ENCODE assay signal across 19 cellular contexts in the genomic region with DNA sequence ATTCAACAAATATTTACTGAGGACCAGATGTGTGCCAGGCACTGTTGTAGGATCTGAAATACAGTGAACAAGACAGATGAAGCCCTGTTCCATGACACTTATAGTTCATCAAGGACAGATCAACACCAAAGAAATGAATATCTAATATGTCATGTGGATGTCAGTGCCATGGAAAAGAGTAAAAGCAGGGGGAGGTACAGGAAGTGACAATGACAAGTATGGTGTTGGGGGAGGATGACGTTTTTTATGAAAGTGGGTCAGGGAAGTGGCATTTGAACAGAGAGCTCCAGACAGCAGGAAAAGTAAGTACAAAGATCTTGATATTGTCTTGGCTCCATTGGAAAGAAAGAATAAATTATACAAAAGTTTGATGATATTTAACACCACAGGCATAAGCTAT. TPM values are rescaled to one million over a fixed set of nuclear protein-coding genes. Genes with fewer than 3 reads are reported as not detected.
DNase-seq lines count a peak whose midpoint lies in the region; ATAC-seq and TF ChIP-seq lines count a peak whose summit lies in the region.
"Had no signal": no experiment of that assay in that cellular context is flagged by ENCODE, and none has a peak within 500 bp of the region (broad histone marks: within the 10 kb centered on the region; RNA-seq: fewer than 3 reads in every experiment).

No MANE protein-coding gene starts in this region.

- H3K36me3 ChIP-seq in CD8-positive, alpha-beta memory T cell (ENCODE audit: insufficient read depth, low read length) = no peaks in the 10 kb centered on the region
- H3K36me3 ChIP-seq in OCI-LY3 (replicated peaks; ENCODE audit: low read depth, low read length) = no peaks in the 10 kb centered on the region
- H3K36me3 ChIP-seq in gastrocnemius medialis = no peaks in the 10 kb centered on the region
- H3K36me3 ChIP-seq: BE2C, brain microvascular endothelial cell, prostate gland, suprapubic skin, WERI-Rb-1 had no signal

- H3K27ac Mint-ChIP-seq in activated CD4-positive, alpha-beta T cell treated with anti-CD3 and anti-CD28 coated beads, Interleukin-2, amount 10 ng/mL, durations not matched to agents 7 days and 5 days = peak overlapping the region; percentile 1
- H3K27ac Mint-ChIP-seq in CD8-positive, alpha-beta memory T cell = peak overlapping the region in 6 of 8 donors; percentile 3 to 73 (median 32)
- no peak overlapping the region for H3K27ac Mint-ChIP-seq in effector memory CD8-positive, alpha-beta T cell

- H3K27me3 ChIP-seq in CD8-positive, alpha-beta memory T cell (ENCODE audit: insufficient read depth, low read length, poor library complexity, severe bottlenecking) = no peaks in the 10 kb centered on the region
- H3K27me3 ChIP-seq in OCI-LY3 (ENCODE audit: low read depth, low read length) (no peaks in the 10 kb centered on the region), gastrocnemius medialis (no peaks in the 10 kb centered on the region)

- H3K4me3 ChIP-seq in CD8-positive, alpha-beta memory T cell (ENCODE audit: low read length) = no peak overlapping the region
- H3K4me3 ChIP-seq in OCI-LY3 (ENCODE audit: low read length) = no peak overlapping the region
- H3K4me3 ChIP-seq in gastrocnemius medialis = no peak overlapping the region
- H3K4me3 ChIP-seq: prostate gland, SK-N-MC, suprapubic skin had no signal

- peaks cover 29% of the 10 kb centered on the region for H3K4me1 Mint-ChIP-seq in activated CD4-positive, alpha-beta T cell treated with anti-CD3 and anti-CD28 coated beads, Interleukin-2, amount 10 ng/mL, durations not matched to agents 7 days and 5 days
- H3K4me1 Mint-ChIP-seq in CD8-positive, alpha-beta memory T cell = peaks cover 12 to 16% (median 14%) of the 10 kb centered on the region in 3 donors
- peaks cover 3 to 5% of the 10 kb centered on the region in 2 donors for H3K4me1 Mint-ChIP-seq in effector memory CD8-positive, alpha-beta T cell (ENCODE audit: low read depth in 2 of 2)

- ATAC-seq in effector memory CD8-positive, alpha-beta T cell (replicated peaks) = peak; percentile 85
- ATAC-seq in left ventricle myocardium superior (no peak), gastrocnemius medialis (no peak)

- H3K4me1 ChIP-seq in CD8-positive, alpha-beta memory T cell (ENCODE audit: insufficient read depth, low read length) = peaks cover 6% of the 10 kb centered on the region
- peaks cover 38% of the 10 kb centered on the region for H3K4me1 ChIP-seq in OCI-LY3 (ENCODE audit: low read length)
- peaks cover 0 to 3% of the 10 kb centered on the region in 2 donors for H3K4me1 ChIP-seq in gastrocnemius medialis
- H3K4me1 ChIP-seq: BE2C, prostate gland had no signal

- no peak overlapping the region for H3K27ac ChIP-seq in CD8-positive, alpha-beta memory T cell (ENCODE audit: low read depth, low read length)
- no peak overlapping the region for H3K27ac ChIP-seq in OCI-LY3 (ENCODE audit: low read length)
- H3K27ac ChIP-seq in gastrocnemius medialis = no peak overlapping the region
- H3K27ac ChIP-seq: brain microvascular endothelial cell, prostate gland, SK-N-MC, suprapubic skin, WERI-Rb-1 had no signal

- no peak overlapping the region for H2AFZ ChIP-seq in OCI-LY3 (ENCODE audit: low read depth, low read length)

- H3K4me3 Mint-ChIP-seq in activated CD4-positive, alpha-beta T cell treated with anti-CD3 and anti-CD28 coated beads, Interleukin-2, amount 10 ng/mL, durations not matched to agents 7 days and 5 days = no peak overlapping the region
- peak overlapping the region in 1 of 7 donors; percentile 4 for H3K4me3 Mint-ChIP-seq in CD8-positive, alpha-beta memory T cell
- no peak overlapping the region for H3K4me3 Mint-ChIP-seq in effector memory CD8-positive, alpha-beta T cell

- no peaks in the 10 kb centered on the region for H3K9me3 Mint-ChIP-seq in activated CD4-positive, alpha-beta T cell treated with anti-CD3 and anti-CD28 coated beads, Interleukin-2, amount 10 ng/mL, durations not matched to agents 7 days and 5 days
- no peaks in the 10 kb centered on the region for H3K9me3 Mint-ChIP-seq in CD8-positive, alpha-beta memory T cell
- H3K9me3 Mint-ChIP-seq in effector memory CD8-positive, alpha-beta T cell = no peaks in the 10 kb centered on the region

- intact Hi-C loops in left ventricle myocardium superior (cut with micrococcal nuclease) (loop anchor here (10.0 kb wide), 1 partner anchor 743 kb away; no protein-coding TSS in a partner anchor), gastrocnemius medialis (cut with DNase I; ENCODE audit: low total_unique reads) (loop anchor here (2.0 to 5.0 kb wide), 3 partner anchors 296 to 631 kb away; no protein-coding TSS in a partner anchor)

- no peaks in the 10 kb centered on the region for H4K20me1 ChIP-seq in OCI-LY3 (ENCODE audit: insufficient read depth, low read length)

- TF ChIP-seq CTCF in OCI-LY3 (IDR thresholded peaks at IDR 0.05; ENCODE audit: low read depth, low read length) (no peak), gastrocnemius medialis (IDR thresholded peaks at IDR 0.05 in 4 of 5, conservative IDR thresholded peaks at IDR 0.05 in 1 of 5) (no peak)

- DNase-seq in activated CD4-positive, alpha-beta T cell treated with anti-CD3 and anti-CD28 coated beads, Interleukin-2, amount 10 ng/mL, durations not matched to agents 7 days and 5 days = no peak
- no peak for DNase-seq in activated CD4-positive, alpha-beta T cell treated with anti-CD3 and anti-CD28 coated beads for 4 hours
- no peak for DNase-seq in CD8-positive, alpha-beta memory T cell
- no peak for DNase-seq in effector memory CD8-positive, alpha-beta T cell
- DNase-seq in NCI-H446 (lab: John Stamatoyannopoulos, UW) = no peak
- DNase-seq in left ventricle myocardium superior = no peak
- no peak for DNase-seq in gastrocnemius medialis
- DNase-seq: activated CD8-positive, alpha-beta memory T cell treated with anti-CD3 and anti-CD28 coated beads for 24 hours; BE2C; brain microvascular endothelial cell; DMS79 treated with DMSO at 0.1 percent for 48 hours; effector CD4-positive, alpha-beta T cell; KG1; NCI-H2171; WERI-Rb-1 had no signal

- TF ChIP-seq POLR2A in gastrocnemius medialis (IDR thresholded peaks at IDR 0.05) = no peak

- POLR2A ChIA-PET in activated CD4-positive, alpha-beta T cell treated with anti-CD3 and anti-CD28 coated beads, Interleukin-2, amount 10 ng/mL, durations not matched to agents 7 days and 5 days (lab: Charles Lee) = no interaction called here
- POLR2A ChIA-PET in CD8-positive, alpha-beta memory T cell (lab: Charles Lee) = interaction anchor here (0.6 to 1.2 kb wide), 2 partner anchors 76 to 297 kb away, joined by 3 read pairs; no protein-coding TSS in a partner anchor

- H3K79me2 ChIP-seq in OCI-LY3 (ENCODE audit: low read length) = no peaks in the 10 kb centered on the region

- H3K27me3 Mint-ChIP-seq in activated CD4-positive, alpha-beta T cell treated with anti-CD3 and anti-CD28 coated beads, Interleukin-2, amount 10 ng/mL, durations not matched to agents 7 days and 5 days = peaks cover 21% of the 10 kb centered on the region
- peaks cover 0 to 2% of the 10 kb centered on the region in 2 donors for H3K27me3 Mint-ChIP-seq in CD8-positive, alpha-beta memory T cell
- peaks cover 0 to 7% of the 10 kb centered on the region in 2 donors for H3K27me3 Mint-ChIP-seq in effector memory CD8-positive, alpha-beta T cell

- in situ Hi-C loops in gastrocnemius medialis (cut with MboI; ENCODE audit: low sequenced_read_pairs in 4 of 4) = loop anchor here (5.0 to 25.0 kb wide), 8 partner anchors 153 to 1006 kb away; no protein-coding TSS in a partner anchor

- H3K4me2 ChIP-seq in OCI-LY3 (ENCODE audit: low read length) = peak overlapping the region; percentile 53; the same call in 1 of the 2 replicates

- no peaks in the 10 kb centered on the region for H3K36me3 Mint-ChIP-seq in activated CD4-positive, alpha-beta T cell treated with anti-CD3 and anti-CD28 coated beads, Interleukin-2, amount 10 ng/mL, durations not matched to agents 7 days and 5 days (ENCODE audit: low read depth)
- no peaks in the 10 kb centered on the region for H3K36me3 Mint-ChIP-seq in CD8-positive, alpha-beta memory T cell
- no peaks in the 10 kb centered on the region for H3K36me3 Mint-ChIP-seq in effector memory CD8-positive, alpha-beta T cell (ENCODE audit: insufficient read depth)

- CTCF ChIA-PET in activated CD4-positive, alpha-beta T cell treated with anti-CD3 and anti-CD28 coated beads, Interleukin-2, amount 10 ng/mL, durations not matched to agents 7 days and 5 days (lab: Charles Lee) = interaction anchor here (0.9 to 3.1 kb wide), 2 partner anchors 498 to 580 kb away, joined by 3 to 11 read pairs; no protein-coding TSS in a partner anchor
- CTCF ChIA-PET in CD8-positive, alpha-beta memory T cell (lab: Charles Lee) = interaction anchor here (1.3 to 4.4 kb wide), 6 partner anchors 18 to 501 kb away, joined by 3 to 40 read pairs (median 6); no protein-coding TSS in a partner anchor

- H3K9me3 ChIP-seq in CD8-positive, alpha-beta memory T cell (ENCODE audit: low read length) = no peaks in the 10 kb centered on the region
- no peaks in the 10 kb centered on the region for H3K9me3 ChIP-seq in OCI-LY3 (ENCODE audit: insufficient read depth, low read length)
- H3K9me3 ChIP-seq in gastrocnemius medialis = no peaks in the 10 kb centered on the region
- H3K9me3 ChIP-seq: BE2C, prostate gland, suprapubic skin had no signal

- no peak overlapping the region for H3K9ac ChIP-seq in OCI-LY3 (ENCODE audit: low read length)

RNA-seq across cellular contexts. Expression of gene SFMBT2, which starts 7.0 kb away (rescaled TPM):
- total RNA-seq in activated CD4-positive, alpha-beta T cell treated with anti-CD3 and anti-CD28 coated beads, Interleukin-2, amount 10 ng/mL, durations not matched to agents 7 days and 5 days = 10 to 100 TPM; 31.9 to 32.3 TPM
- total RNA-seq in CD8-positive, alpha-beta memory T cell = 10 to 100 TPM; 17.4 to 18.3 TPM
- polyA plus RNA-seq in CD8-positive, alpha-beta memory T cell = 4.9 TPM
- 11.0 TPM for total RNA-seq in left ventricle myocardium superior
- total RNA-seq in gastrocnemius medialis = 1 to 10 TPM; 1.1 to 6.9 (median 2.1) TPM

Comparison
In these comparisons a context has a peak if more than half of its experiments do, and no peak if none do; other contexts are left out.
1. H3K27ac Mint-ChIP-seq: peak in activated CD4-positive, alpha-beta T cell treated with anti-CD3 and anti-CD28 coated beads, Interleukin-2, amount 10 ng/mL, durations not matched to agents 7 days and 5 days (single experiment) and CD8-positive, alpha-beta memory T cell (6 of 8); none in effector memory CD8-positive, alpha-beta T cell (0 of 2).